In genomic region chr2:176652300-176653182, GRCh38 we compare ENCODE assay signal across 8 cellular contexts.
DNase-seq lines count a peak whose midpoint lies in the region; ATAC-seq and TF ChIP-seq lines count a peak whose summit lies in the region.

No MANE protein-coding gene starts in this region.

- ATAC-seq in GM21381 (IDR thresholded peaks at IDR 0.05; ENCODE audit: unreplicated experiment) (peak; percentile 76), HG03135 (IDR thresholded peaks at IDR 0.05; ENCODE audit: unreplicated experiment) (no peak)
- peak; percentile 61 to 65 for ATAC-seq in naive thymus-derived CD8-positive, alpha-beta T cell

- H3K9me2 ChIP-seq in MM.1S (replicated peaks; ENCODE audit: insufficient read depth, low read length), result no peaks in the 10 kb centered on the region

- H3K27ac ChIP-seq in MM.1S (ENCODE audit: low read length), result no peak overlapping the region

- H3K4me1 ChIP-seq in MM.1S (ENCODE audit: low read length), result no peaks in the 10 kb centered on the region

- H3K4me3 ChIP-seq in MM.1S (ENCODE audit: low read length), result no peak overlapping the region

- peaks cover 14 to 65% (median 24%) of the 10 kb centered on the region in 5 donors for H3K27me3 Mint-ChIP-seq in naive thymus-derived CD8-positive, alpha-beta T cell

- H3K9ac ChIP-seq in MM.1S (ENCODE audit: low read length), result no peak overlapping the region

- H3K36me3 ChIP-seq in MM.1S (replicated peaks; ENCODE audit: insufficient read depth, low read length), result no peaks in the 10 kb centered on the region

- no peaks in the 10 kb centered on the region for H4K20me1 ChIP-seq in MM.1S (ENCODE audit: insufficient read depth, low read length)

- no peaks in the 10 kb centered on the region for H3K79me2 ChIP-seq in MM.1S (ENCODE audit: low read length)

- no peaks in the 10 kb centered on the region for H3K36me3 Mint-ChIP-seq in naive thymus-derived CD8-positive, alpha-beta T cell

- no peaks in the 10 kb centered on the region for H3F3A ChIP-seq in MM.1S (ENCODE audit: insufficient read depth, low read length)

- peak; percentile 75 for TF ChIP-seq CTCF in MM.1S (IDR thresholded peaks at IDR 0.05; ENCODE audit: low read length)

- H3K27me3 ChIP-seq in MM.1S (replicated peaks; ENCODE audit: insufficient read depth, low read length), result no peaks in the 10 kb centered on the region

- H3K4me2 ChIP-seq in MM.1S (ENCODE audit: low read depth, low read length), result no peak overlapping the region

- peaks cover 4 to 14% (median 9%) of the 10 kb centered on the region in 4 donors for H3K4me1 Mint-ChIP-seq in naive thymus-derived CD8-positive, alpha-beta T cell

- H3K4me3 Mint-ChIP-seq in naive thymus-derived CD8-positive, alpha-beta T cell, result no peak overlapping the region

- no peaks in the 10 kb centered on the region for H3K9me3 Mint-ChIP-seq in naive thymus-derived CD8-positive, alpha-beta T cell

- POLR2A ChIA-PET in naive thymus-derived CD8-positive, alpha-beta T cell (lab: Charles Lee), result no interaction called here

- H2AFZ ChIP-seq in MM.1S (ENCODE audit: low read length), result no peak overlapping the region

- DNase-seq in DMS153 (lab: John Stamatoyannopoulos, UW), result peak; percentile 92
- peak; percentile 60 for DNase-seq in MM.1S
- peak; percentile 76 for DNase-seq in RPMI7951 (ENCODE audit: low read depth)
- DNase-seq in dermis microvascular lymphatic vessel endothelial cell (ENCODE audit: low read depth in 2 of 2), result peak; percentile 69 to 80
- DNase-seq in naive thymus-derived CD8-positive, alpha-beta T cell, result peak in 4 of 10 donors; percentile 14 to 55 (median 50)
- no peak for DNase-seq in activated effector memory CD4-positive, alpha-beta T cell treated with Interleukin-2 at 50 U/mL for 16 hours

- no peaks in the 10 kb centered on the region for H3K9me3 ChIP-seq in MM.1S (replicated peaks; ENCODE audit: insufficient read depth, low read length)

- H3K27ac Mint-ChIP-seq in naive thymus-derived CD8-positive, alpha-beta T cell, result no peak overlapping the region
